ENCODE assay signal across 1 cellular context in genomic region chr9:77177143-77177893, GRCh38.
TF ChIP-seq lines count a peak whose summit lies in the region.

TSS of gene VPS13A (plus strand) at chr9:77177534. CDS start at chr9:77177705, 171 bp downstream.

TF ChIP-seq in GM12878, 131 proteins besides CTCF, POLR2A, EP300 and RAD21 (continued from another document and continues in another):
- TF ChIP-seq BMI1 (IDR thresholded peaks at IDR 0.05; ENCODE audit: borderline replicate concordance): no peak
- no peak for TF ChIP-seq PRDM15 (CRISPR knock-in tag; IDR thresholded peaks at IDR 0.05)
- no peak for TF ChIP-seq HDAC2 (IDR thresholded peaks at IDR 0.05)
- no peak for TF ChIP-seq KLF5 (IDR thresholded peaks at IDR 0.05; ENCODE audit: partially characterized antibody)
- no peak for TF ChIP-seq MEF2A (IDR thresholded peaks at IDR 0.05; ENCODE audit: insufficient read depth, low read depth, low read length)
- no peak for TF ChIP-seq USF2 (IDR thresholded peaks at IDR 0.05; ENCODE audit: borderline replicate concordance, low read depth, low read length)
- no peak for TF ChIP-seq POLR2AphosphoS2 (IDR thresholded peaks at IDR 0.05; ENCODE audit: low read depth, low read length)
- TF ChIP-seq TCF7 (IDR thresholded peaks at IDR 0.05; ENCODE audit: borderline replicate concordance): no peak
- TF ChIP-seq CREM (IDR thresholded peaks at IDR 0.05; ENCODE audit: low read depth): peak; percentile 38
- TF ChIP-seq CREB1 (IDR thresholded peaks at IDR 0.05; ENCODE audit: low read depth): peak; percentile 47; the same call in 1 of the 2 replicates
- no peak for TF ChIP-seq ZNF622 (IDR thresholded peaks at IDR 0.05)
- no peak for TF ChIP-seq EED (IDR thresholded peaks at IDR 0.05; ENCODE audit: low read depth)
- TF ChIP-seq ZNF217 (IDR thresholded peaks at IDR 0.05): no peak
- no peak for TF ChIP-seq MTA3 (IDR thresholded peaks at IDR 0.05; ENCODE audit: borderline replicate concordance, low read length)
- TF ChIP-seq ZBTB33 (IDR thresholded peaks at IDR 0.05): no peak
- no peak for TF ChIP-seq BCL11A (IDR thresholded peaks at IDR 0.05; ENCODE audit: low read depth, low read length)
- TF ChIP-seq MYC (IDR thresholded peaks at IDR 0.05; ENCODE audit: insufficient read depth, insufficient read length, insufficient replicate concordance, low read length, severe bottlenecking): no peak
- no peak for TF ChIP-seq MYB (IDR thresholded peaks at IDR 0.05; ENCODE audit: borderline replicate concordance, low read depth, low read length)
- no peak for TF ChIP-seq ZNF207 (IDR thresholded peaks at IDR 0.05; ENCODE audit: borderline replicate concordance)
- 0 out of 2 replicates have a peak, but pooled peaks have one; percentile 10 for TF ChIP-seq NR2F1 (conservative IDR thresholded peaks at IDR 0.05)
- TF ChIP-seq, protein P1, sequence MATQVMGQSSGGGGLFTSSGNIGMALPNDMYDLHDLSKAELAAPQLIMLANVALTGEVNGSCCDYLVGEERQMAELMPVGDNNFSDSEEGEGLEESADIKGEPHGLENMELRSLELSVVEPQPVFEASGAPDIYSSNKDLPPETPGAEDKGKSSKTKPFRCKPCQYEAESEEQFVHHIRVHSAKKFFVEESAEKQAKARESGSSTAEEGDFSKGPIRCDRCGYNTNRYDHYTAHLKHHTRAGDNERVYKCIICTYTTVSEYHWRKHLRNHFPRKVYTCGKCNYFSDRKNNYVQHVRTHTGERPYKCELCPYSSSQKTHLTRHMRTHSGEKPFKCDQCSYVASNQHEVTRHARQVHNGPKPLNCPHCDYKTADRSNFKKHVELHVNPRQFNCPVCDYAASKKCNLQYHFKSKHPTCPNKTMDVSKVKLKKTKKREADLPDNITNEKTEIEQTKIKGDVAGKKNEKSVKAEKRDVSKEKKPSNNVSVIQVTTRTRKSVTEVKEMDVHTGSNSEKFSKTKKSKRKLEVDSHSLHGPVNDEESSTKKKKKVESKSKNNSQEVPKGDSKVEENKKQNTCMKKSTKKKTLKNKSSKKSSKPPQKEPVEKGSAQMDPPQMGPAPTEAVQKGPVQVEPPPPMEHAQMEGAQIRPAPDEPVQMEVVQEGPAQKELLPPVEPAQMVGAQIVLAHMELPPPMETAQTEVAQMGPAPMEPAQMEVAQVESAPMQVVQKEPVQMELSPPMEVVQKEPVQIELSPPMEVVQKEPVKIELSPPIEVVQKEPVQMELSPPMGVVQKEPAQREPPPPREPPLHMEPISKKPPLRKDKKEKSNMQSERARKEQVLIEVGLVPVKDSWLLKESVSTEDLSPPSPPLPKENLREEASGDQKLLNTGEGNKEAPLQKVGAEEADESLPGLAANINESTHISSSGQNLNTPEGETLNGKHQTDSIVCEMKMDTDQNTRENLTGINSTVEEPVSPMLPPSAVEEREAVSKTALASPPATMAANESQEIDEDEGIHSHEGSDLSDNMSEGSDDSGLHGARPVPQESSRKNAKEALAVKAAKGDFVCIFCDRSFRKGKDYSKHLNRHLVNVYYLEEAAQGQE (IDR thresholded peaks at IDR 0.05; ENCODE audit: low read depth, low read length): no peak
- TF ChIP-seq SIX5 (IDR thresholded peaks at IDR 0.05; ENCODE audit: low read depth, low read length, severe bottlenecking): no peak
- no peak for TF ChIP-seq KDM1A (IDR thresholded peaks at IDR 0.05; ENCODE audit: borderline replicate concordance)
- no peak for TF ChIP-seq NKRF (conservative IDR thresholded peaks at IDR 0.05)
- TF ChIP-seq, protein P2, sequence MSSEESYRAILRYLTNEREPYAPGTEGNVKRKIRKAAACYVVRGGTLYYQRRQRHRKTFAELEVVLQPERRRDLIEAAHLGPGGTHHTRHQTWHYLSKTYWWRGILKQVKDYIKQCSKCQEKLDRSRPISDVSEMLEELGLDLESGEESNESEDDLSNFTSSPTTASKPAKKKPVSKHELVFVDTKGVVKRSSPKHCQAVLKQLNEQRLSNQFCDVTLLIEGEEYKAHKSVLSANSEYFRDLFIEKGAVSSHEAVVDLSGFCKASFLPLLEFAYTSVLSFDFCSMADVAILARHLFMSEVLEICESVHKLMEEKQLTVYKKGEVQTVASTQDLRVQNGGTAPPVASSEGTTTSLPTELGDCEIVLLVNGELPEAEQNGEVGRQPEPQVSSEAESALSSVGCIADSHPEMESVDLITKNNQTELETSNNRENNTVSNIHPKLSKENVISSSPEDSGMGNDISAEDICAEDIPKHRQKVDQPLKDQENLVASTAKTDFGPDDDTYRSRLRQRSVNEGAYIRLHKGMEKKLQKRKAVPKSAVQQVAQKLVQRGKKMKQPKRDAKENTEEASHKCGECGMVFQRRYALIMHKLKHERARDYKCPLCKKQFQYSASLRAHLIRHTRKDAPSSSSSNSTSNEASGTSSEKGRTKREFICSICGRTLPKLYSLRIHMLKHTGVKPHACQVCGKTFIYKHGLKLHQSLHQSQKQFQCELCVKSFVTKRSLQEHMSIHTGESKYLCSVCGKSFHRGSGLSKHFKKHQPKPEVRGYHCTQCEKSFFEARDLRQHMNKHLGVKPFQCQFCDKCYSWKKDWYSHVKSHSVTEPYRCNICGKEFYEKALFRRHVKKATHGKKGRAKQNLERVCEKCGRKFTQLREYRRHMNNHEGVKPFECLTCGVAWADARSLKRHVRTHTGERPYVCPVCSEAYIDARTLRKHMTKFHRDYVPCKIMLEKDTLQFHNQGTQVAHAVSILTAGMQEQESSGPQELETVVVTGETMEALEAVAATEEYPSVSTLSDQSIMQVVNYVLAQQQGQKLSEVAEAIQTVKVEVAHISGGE (CRISPR knock-in tag; IDR thresholded peaks at IDR 0.05): no peak
- TF ChIP-seq, protein P3, sequence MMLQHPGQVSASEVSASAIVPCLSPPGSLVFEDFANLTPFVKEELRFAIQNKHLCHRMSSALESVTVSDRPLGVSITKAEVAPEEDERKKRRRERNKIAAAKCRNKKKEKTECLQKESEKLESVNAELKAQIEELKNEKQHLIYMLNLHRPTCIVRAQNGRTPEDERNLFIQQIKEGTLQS (IDR thresholded peaks at IDR 0.05; ENCODE audit: borderline replicate concordance, extremely low read depth, low read depth, low read length): no peak
- no peak for TF ChIP-seq SMC3 (IDR thresholded peaks at IDR 0.05; ENCODE audit: borderline replicate concordance, low read length)
- TF ChIP-seq IRF5 (IDR thresholded peaks at IDR 0.05; ENCODE audit: borderline replicate concordance): no peak
- TF ChIP-seq NBN (IDR thresholded peaks at IDR 0.05): peak; percentile 13; the same call in 1 of the 2 replicates
- no peak for TF ChIP-seq RFX5 (IDR thresholded peaks at IDR 0.05; ENCODE audit: low read depth, low read length)
- peak; percentile 54; the same call in 1 of the 2 replicates for TF ChIP-seq POLR2AphosphoS5 (IDR thresholded peaks at IDR 0.05; ENCODE audit: low read length)
- TF ChIP-seq YY1 (IDR thresholded peaks at IDR 0.05; ENCODE audit: low read depth, low read length): peak; percentile 36; the same call in 1 of the 2 replicates
- TF ChIP-seq JUND (IDR thresholded peaks at IDR 0.05; ENCODE audit: low read depth, low read length): no peak
- 0 out of 2 replicates have a peak, but pooled peaks have one; percentile 11 for TF ChIP-seq TCF3 (IDR thresholded peaks at IDR 0.05; ENCODE audit: borderline replicate concordance, insufficient read depth, low read depth, low read length)
- TF ChIP-seq TBL1XR1 (IDR thresholded peaks at IDR 0.05; ENCODE audit: low read depth, low read length): no peak
- no peak for TF ChIP-seq NFYA (IDR thresholded peaks at IDR 0.05; ENCODE audit: borderline replicate concordance, low read depth, low read length)
- TF ChIP-seq TAF1 (IDR thresholded peaks at IDR 0.05; ENCODE audit: borderline replicate concordance, low read depth, low read length): no peak; the same call in 1 of the 2 replicates
- TF ChIP-seq SUPT20H (IDR thresholded peaks at IDR 0.05; ENCODE audit: borderline replicate concordance, control insufficient read depth, low read depth, low read length): no peak
- TF ChIP-seq JUNB (IDR thresholded peaks at IDR 0.05): no peak
- TF ChIP-seq ZNF384 (IDR thresholded peaks at IDR 0.05; ENCODE audit: borderline replicate concordance, low read depth, low read length): no peak
- 0 out of 2 replicates have a peak, but pooled peaks have one; percentile 5 for TF ChIP-seq HCFC1 (IDR thresholded peaks at IDR 0.05; ENCODE audit: low read length)
